In genomic region chr9:128918921-128919320, GRCh38 we compare ENCODE assay signal across 15 cellular contexts. TPM values are rescaled to one million over a fixed set of nuclear protein-coding genes. Genes with fewer than 3 reads are reported as not detected.
DNase-seq lines count a peak whose midpoint lies in the region; ATAC-seq and TF ChIP-seq lines count a peak whose summit lies in the region.
"Had no signal": no experiment of that assay in that cellular context is flagged by ENCODE, and none has a peak within 500 bp of the region (broad histone marks: within the 10 kb centered on the region; RNA-seq: fewer than 3 reads in every experiment).

No MANE protein-coding gene starts in this region.

- H3K36me3 ChIP-seq in right atrium auricular region = peaks cover 24% of the 10 kb centered on the region
- H3K36me3 ChIP-seq in uterus = no peaks in the 10 kb centered on the region

- H3K9me3 Mint-ChIP-seq in nephron = no peaks in the 10 kb centered on the region

- peaks cover 20% of the 10 kb centered on the region for H3K36me3 Mint-ChIP-seq in nephron (ENCODE audit: low read depth)

- H3K27ac ChIP-seq in right atrium auricular region (peak overlapping the region; percentile 83 to 89), caudate nucleus (ENCODE audit: low read depth, low read length) (peak overlapping the region; percentile 58), uterus (peak overlapping the region; percentile 91 to 95)
- H3K27ac ChIP-seq: GM23248 had no signal

- intact Hi-C loops in left ventricle myocardium superior (cut with micrococcal nuclease) = no loop called here
- intact Hi-C loops in uterus (cut with DNase I; ENCODE audit: low total_unique reads) = no loop called here

- DNase-seq in right atrium auricular region (ENCODE audit: low spot score) = no peak
- no peak for DNase-seq in left ventricle myocardium superior
- DNase-seq in caudate nucleus (lab: John Stamatoyannopoulos, UW) = no peak
- no peak for DNase-seq in uterus
- DNase-seq in NCI-H187 (lab: John Stamatoyannopoulos, UW) = no peak
- DNase-seq in hypothalamus (lab: John Stamatoyannopoulos, UW) = no peak
- DNase-seq in GM19238 (ENCODE audit: insufficient read length, low spot score) = no peak
- DNase-seq: activated CD4-positive, alpha-beta T cell treated with anti-CD3 and anti-CD28 coated beads, Interleukin-2, amount 50 U/mL, for 48 hours; activated naive CD4-positive, alpha-beta T cell; effector CD4-positive, alpha-beta T cell; GM23248; NCI-H226; occipital lobe; PC-3 had no signal

- H3K4me1 Mint-ChIP-seq in nephron = peaks cover 43% of the 10 kb centered on the region

- ATAC-seq in left ventricle myocardium superior = no peak
- ATAC-seq: PC-3 had no signal

- H3K4me3 ChIP-seq in right atrium auricular region (no peak overlapping the region), uterus (no peak overlapping the region)
- H3K4me3 ChIP-seq: GM23248 had no signal

- H3K4me1 ChIP-seq in right atrium auricular region = peaks cover 0 to 84% of the 10 kb centered on the region in 2 donors
- H3K4me1 ChIP-seq in uterus = peaks cover 12 to 19% of the 10 kb centered on the region in 2 donors

- TF ChIP-seq CTCF in right atrium auricular region (IDR thresholded peaks at IDR 0.05) (no peak), nephron (IDR thresholded peaks at IDR 0.05; ENCODE audit: unreplicated experiment in 3 of 3) (no peak), uterus (IDR thresholded peaks at IDR 0.05) (no peak)

- H3K9me3 ChIP-seq in right atrium auricular region (no peaks in the 10 kb centered on the region), uterus (no peaks in the 10 kb centered on the region)

- TF ChIP-seq POLR2A in uterus (IDR thresholded peaks at IDR 0.05) = no peak

- no peaks in the 10 kb centered on the region for H3K27me3 Mint-ChIP-seq in nephron (ENCODE audit: low read depth)

- H3K27me3 ChIP-seq in right atrium auricular region (no peaks in the 10 kb centered on the region), uterus (no peaks in the 10 kb centered on the region)

- H3K27ac Mint-ChIP-seq in nephron = peak overlapping the region; percentile 78 to 99 (median 79)

- peak overlapping the region in 1 of 3 experiments; percentile 66 for H3K4me3 Mint-ChIP-seq in nephron

RNA-seq across cellular contexts. Expression of gene PHYHD1, which starts 1.9 kb away (rescaled TPM):
- total RNA-seq in right atrium auricular region = 10 to 100 TPM; 21.3 to 51.9 TPM
- 39.7 TPM for total RNA-seq in left ventricle myocardium superior
- 10 to 100 TPM; 23.2 to 30.8 (median 27.2) TPM for total RNA-seq in uterus

RNA-seq across cellular contexts. Expression of gene DOLK, which starts 28.5 kb away (rescaled TPM):
- total RNA-seq in right atrium auricular region = 10 to 100 TPM; 13.9 to 14.4 TPM
- total RNA-seq in left ventricle myocardium superior = 8.0 TPM
- total RNA-seq in uterus = 10 to 100 TPM in 3 of 4 donors, 1 to 10 TPM in 1; 10.0 to 22.3 (median 13.6) TPM

RNA-seq across cellular contexts. Expression of gene NUP188, which starts 28.6 kb away (rescaled TPM):
- total RNA-seq in right atrium auricular region = 10 to 100 TPM; 23.5 to 26.8 TPM
- total RNA-seq in left ventricle myocardium superior = 17.4 TPM
- 10 to 100 TPM; 21.5 to 75.4 (median 36.9) TPM for total RNA-seq in uterus

RNA-seq across cellular contexts. Expression of gene LRRC8A, which starts 37.0 kb away (rescaled TPM):
- total RNA-seq in right atrium auricular region = 10 to 100 TPM; 45.3 to 65.9 TPM
- total RNA-seq in left ventricle myocardium superior = 21.6 TPM
- total RNA-seq in uterus = 10 to 100 TPM; 23.5 to 58.7 (median 30.8) TPM

RNA-seq across cellular contexts. Expression of gene KYAT1, which starts 37.2 kb away (rescaled TPM):
- total RNA-seq in right atrium auricular region (10 to 100 TPM; 10.1 to 15.1 TPM), left ventricle myocardium superior (16.6 TPM), uterus (10 to 100 TPM in 1 of 4 donors, 1 to 10 TPM in 3; 1.5 to 11.0 (median 3.4) TPM)
